Comparison of ENCODE assay signal across 30 cellular contexts in genomic region chr1:17273096-17273495, GRCh38. TPM values are rescaled to one million over a fixed set of nuclear protein-coding genes. Genes with fewer than 3 reads are reported as not detected.
"Had no signal": no experiment of that assay in that cellular context is flagged by ENCODE, and none has a peak within 500 bp of the region (broad histone marks: within the 10 kb centered on the region; RNA-seq: fewer than 3 reads in every experiment).

No MANE protein-coding gene starts in this region.

- H3K4me1 Mint-ChIP-seq: activated B cell treated with CpG ODN at 0.5 μM for 24 hours; activated CD4-positive, alpha-beta T cell treated with anti-CD3 and anti-CD28 coated beads, Interleukin-2, amount 10 ng/mL, durations not matched to agents 24 days and 14 days; activated T-helper 17 cell treated with anti-CD3 and anti-CD28 coated beads, Interleukin-2, amount 50 U/mL, for 72 hours; brain had no signal

- H3K27me3 Mint-ChIP-seq: activated CD4-positive, alpha-beta T cell treated with anti-CD3 and anti-CD28 coated beads, Interleukin-2, amount 10 ng/mL, durations not matched to agents 24 days and 14 days had no signal

- DNase-seq: activated B cell treated with CpG ODN at 0.5 μM for 24 hours; activated CD4-positive, alpha-beta T cell treated with anti-CD3 and anti-CD28 coated beads for 1 hour; activated CD4-positive, alpha-beta T cell treated with anti-CD3 and anti-CD28 coated beads, Interleukin-2, amount 10 ng/mL, durations not matched to agents 24 days and 14 days; activated CD4-positive, alpha-beta T cell treated with anti-CD3 and anti-CD28 coated beads, Interleukin-2, amount 50 U/mL, for 48 hours; activated CD8-positive, alpha-beta memory T cell treated with anti-CD3 and anti-CD28 coated beads for 24 hours; activated gamma-delta T cell; activated naive CD4-positive, alpha-beta T cell treated with anti-CD3 and anti-CD28 coated beads for 36 hours; activated T-cell treated with anti-CD3 and anti-CD28 coated beads, Interleukin-2, amount 50 U/mL, for 4 hours; amygdala; KG1; NCI-H1092; NCI-H1417 treated with DMSO at 0.1 percent for 48 hours; NCI-H1694 treated with DMSO at 0.1 percent for 48 hours; NCI-H2029 treated with DMSO at 0.1 percent for 48 hours; NCI-H345; NCI-H510A; NCI-H526 treated with DMSO at 0.1 percent for 48 hours; NCI-H82; NK-92 treated with Interleukin-12 subunit alpha and Interleukin-12 subunit beta, amount 100 ng/mL, for 24 hours; OCI-M1; RPMI8226; SHP77; T-helper 17 cell; T-helper 9 cell had no signal

- H3K36me3 Mint-ChIP-seq: activated naive CD8-positive, alpha-beta T cell; brain had no signal

- H3K9me3 Mint-ChIP-seq: activated B cell treated with CpG ODN at 0.5 μM for 24 hours; activated CD4-positive, alpha-beta T cell treated with anti-CD3 and anti-CD28 coated beads, Interleukin-2, amount 10 ng/mL, durations not matched to agents 24 days and 14 days; activated naive CD4-positive, alpha-beta T cell treated with anti-CD3 and anti-CD28 coated beads for 36 hours; activated T-cell treated with anti-CD3 and anti-CD28 coated beads, Interleukin-2, amount 50 U/mL, for 4 hours; activated T-helper 17 cell treated with anti-CD3 and anti-CD28 coated beads, Interleukin-2, amount 50 U/mL, for 72 hours had no signal

- ATAC-seq: activated T-cell treated with anti-CD3 and anti-CD28 coated beads, Interleukin-2, amount 50 U/mL, for 4 hours; activated T-helper 17 cell treated with anti-CD3 and anti-CD28 coated beads, Interleukin-2, amount 50 U/mL, for 72 hours; Panc1; T-helper 17 cell had no signal

- H3K27ac Mint-ChIP-seq: activated B cell treated with CpG ODN at 0.5 μM for 24 hours; activated CD4-positive, alpha-beta T cell treated with anti-CD3 and anti-CD28 coated beads, Interleukin-2, amount 10 ng/mL, durations not matched to agents 24 days and 14 days; activated naive CD4-positive, alpha-beta T cell treated with anti-CD3 and anti-CD28 coated beads for 36 hours; activated naive CD8-positive, alpha-beta T cell; activated T-helper 17 cell treated with anti-CD3 and anti-CD28 coated beads, Interleukin-2, amount 50 U/mL, for 72 hours; brain; T-helper 17 cell had no signal

- H3K4me3 Mint-ChIP-seq: activated B cell treated with CpG ODN at 0.5 μM for 24 hours; activated CD4-positive, alpha-beta T cell treated with anti-CD3 and anti-CD28 coated beads, Interleukin-2, amount 10 ng/mL, durations not matched to agents 24 days and 14 days; activated naive CD4-positive, alpha-beta T cell treated with anti-CD3 and anti-CD28 coated beads for 36 hours; activated naive CD8-positive, alpha-beta T cell; activated T-cell treated with anti-CD3 and anti-CD28 coated beads, Interleukin-2, amount 50 U/mL, for 4 hours; activated T-helper 17 cell treated with anti-CD3 and anti-CD28 coated beads, Interleukin-2, amount 50 U/mL, for 72 hours; brain; T-helper 17 cell had no signal

RNA-seq across cellular contexts. Expression of gene PADI3, which starts 24.2 kb away (rescaled TPM):
- total RNA-seq: activated B cell treated with CpG ODN at 0.5 μM for 24 hours; activated CD4-positive, alpha-beta T cell treated with anti-CD3 and anti-CD28 coated beads, Interleukin-2, amount 10 ng/mL, durations not matched to agents 24 days and 14 days; activated naive CD4-positive, alpha-beta T cell treated with anti-CD3 and anti-CD28 coated beads for 36 hours; activated T-cell treated with anti-CD3 and anti-CD28 coated beads, Interleukin-2, amount 50 U/mL, for 4 hours; activated T-helper 17 cell treated with anti-CD3 and anti-CD28 coated beads, Interleukin-2, amount 50 U/mL, for 72 hours; T-helper 17 cell had no signal

RNA-seq across cellular contexts. Expression of gene PADI4, which starts 34.9 kb away (rescaled TPM):
- total RNA-seq: astrocyte, SK-MEL-5 had no signal
